2 cellular contexts compared by ENCODE assay signal in the genomic region with DNA sequence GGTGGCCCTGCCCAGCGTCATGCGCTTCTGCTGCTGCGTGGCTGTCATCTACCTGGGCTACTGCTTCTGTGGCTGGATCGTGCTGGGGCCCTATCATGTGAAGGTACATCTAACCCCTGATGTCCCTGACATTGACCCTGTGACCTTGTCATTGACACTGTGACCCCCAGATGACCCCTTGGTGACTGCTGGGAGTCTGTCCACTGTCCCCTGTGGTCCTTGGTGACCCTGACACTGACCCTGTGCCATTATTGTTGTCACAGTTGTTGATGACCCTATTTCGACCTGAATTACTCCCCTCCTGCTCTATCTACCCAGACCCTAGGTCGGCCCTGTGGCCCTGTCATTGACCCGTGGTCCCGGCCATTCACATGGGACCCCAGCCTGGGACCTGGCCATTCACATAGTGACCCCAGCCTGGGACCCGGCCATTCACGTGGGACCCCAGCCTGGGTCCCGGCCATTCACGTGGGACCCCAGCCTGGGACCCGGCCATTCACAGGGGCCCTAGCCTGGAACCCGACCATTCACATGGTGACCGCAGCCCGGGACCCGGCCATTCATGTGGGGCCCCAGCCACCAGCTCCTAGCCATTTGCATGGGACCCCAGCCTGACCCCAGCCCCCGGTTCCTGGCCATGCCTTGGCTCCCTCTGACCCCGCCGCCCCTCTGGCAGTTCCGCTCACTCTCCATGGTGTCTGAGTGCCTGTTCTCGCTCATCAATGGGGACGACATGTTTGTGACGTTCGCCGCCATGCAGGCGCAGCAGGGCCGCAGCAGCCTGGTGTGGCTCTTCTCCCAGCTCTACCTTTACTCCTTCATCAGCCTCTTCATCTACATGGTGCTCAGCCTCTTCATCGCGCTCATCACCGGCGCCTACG.
TF ChIP-seq lines count a peak whose summit lies in the region.

No MANE protein-coding gene starts in this region.

TF ChIP-seq in A549, 52 proteins besides CTCF, POLR2A, EP300 and RAD21:
- TF ChIP-seq ESRRA (IDR thresholded peaks at IDR 0.05; ENCODE audit: borderline replicate concordance, low read length): 0 out of 2 replicates have a peak, but pooled peaks have one; percentile 42
- no peak for TF ChIP-seq TFCP2L1 (CRISPR knock-in tag; IDR thresholded peaks at IDR 0.05)
- TF ChIP-seq NFE2L2 (conservative IDR thresholded peaks at IDR 0.05; ENCODE audit: low read length): no peak
- no peak for TF ChIP-seq POLR2AphosphoS2 (conservative IDR thresholded peaks at IDR 0.05; ENCODE audit: low read length)
- TF ChIP-seq BHLHE40 (IDR thresholded peaks at IDR 0.05; ENCODE audit: low read depth, low read length): no peak

TF ChIP-seq in K562, 482 proteins besides CTCF, POLR2A, EP300 and RAD21:
- TF ChIP-seq ESRRA (IDR thresholded peaks at IDR 0.05; ENCODE audit: borderline replicate concordance, low read depth) (peak; percentile 87), MAZ (CRISPR knock-in tag; conservative IDR thresholded peaks at IDR 0.05 in 1 of 2, IDR thresholded peaks at IDR 0.05 in 1 of 2) (no peak), POLR2G (IDR thresholded peaks at IDR 0.05; ENCODE audit: low read depth, low read length) (0 out of 2 replicates have a peak, but pooled peaks have one; percentile 18), ZNF134 (CRISPR knock-in tag; conservative IDR thresholded peaks at IDR 0.05) (no peak), NR2C1 (IDR thresholded peaks at IDR 0.05) (peak; percentile 48; the same call in 1 of the 2 replicates), NR2C1 (tag; IDR thresholded peaks at IDR 0.05) (peak; percentile 61; the same call in 1 of the 2 replicates)
